In the genomic region with DNA sequence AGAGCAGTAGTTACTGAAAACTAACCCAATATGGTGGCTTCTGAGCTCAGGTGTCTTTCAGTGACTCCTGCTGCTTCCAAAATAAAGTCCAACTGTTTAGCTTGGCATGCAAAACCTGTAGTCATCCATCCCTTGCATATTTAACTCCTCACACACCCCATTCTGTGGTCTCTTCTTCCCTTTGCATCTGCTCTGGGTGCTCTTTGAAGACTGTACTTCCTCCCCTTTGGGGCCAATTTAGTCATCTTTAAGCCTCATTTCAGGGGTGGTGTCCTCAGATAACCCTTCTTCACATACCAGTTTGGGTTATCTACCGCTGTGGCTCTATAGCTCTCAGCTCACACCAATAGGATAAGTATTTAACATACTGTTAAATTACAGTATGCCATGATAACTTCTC, we compare ENCODE assay signal across 15 cellular contexts.
DNase-seq lines count a peak whose midpoint lies in the region; ATAC-seq and TF ChIP-seq lines count a peak whose summit lies in the region.
"Had no signal": no experiment of that assay in that cellular context is flagged by ENCODE, and none has a peak within 500 bp of the region (broad histone marks: within the 10 kb centered on the region; RNA-seq: fewer than 3 reads in every experiment).

No MANE protein-coding gene starts in this region.

- peaks cover 2% of the 10 kb centered on the region for H3K36me3 Mint-ChIP-seq in activated naive CD4-positive, alpha-beta T cell treated with anti-CD3 and anti-CD28 coated beads for 36 hours (ENCODE audit: low read depth)
- H3K36me3 Mint-ChIP-seq in activated naive CD8-positive, alpha-beta T cell treated with anti-CD3 and anti-CD28 coated beads, Interleukin-2, amount 50 U/mL, for 24 hours (ENCODE audit: low read depth): no peaks in the 10 kb centered on the region
- peaks cover 35% of the 10 kb centered on the region for H3K36me3 Mint-ChIP-seq in nephron progenitor cell (ENCODE audit: low read depth)
- H3K36me3 Mint-ChIP-seq: brain had no signal

- CTCF ChIA-PET in activated naive CD4-positive, alpha-beta T cell treated with anti-CD3 and anti-CD28 coated beads for 36 hours (lab: Charles Lee): no interaction called here

- no peaks in the 10 kb centered on the region for H3K27me3 ChIP-seq in skeletal muscle satellite cell (ENCODE audit: control insufficient read depth, insufficient read depth, low read length)

- intact Hi-C loops in activated naive CD4-positive, alpha-beta T cell treated with anti-CD3 and anti-CD28 coated beads for 36 hours (cut with micrococcal nuclease): no loop called here

- H3K27me3 Mint-ChIP-seq in activated naive CD4-positive, alpha-beta T cell treated with anti-CD3 and anti-CD28 coated beads for 36 hours (ENCODE audit: low read depth): no peaks in the 10 kb centered on the region
- H3K27me3 Mint-ChIP-seq in activated naive CD8-positive, alpha-beta T cell treated with anti-CD3 and anti-CD28 coated beads, Interleukin-2, amount 50 U/mL, for 24 hours: no peaks in the 10 kb centered on the region
- peaks cover 3% of the 10 kb centered on the region for H3K27me3 Mint-ChIP-seq in nephron progenitor cell (ENCODE audit: low read depth, poor library complexity)

- DNase-seq in activated naive CD4-positive, alpha-beta T cell treated with anti-CD3 and anti-CD28 coated beads for 36 hours: peak; percentile 15
- no peak for DNase-seq in activated naive CD4-positive, alpha-beta T cell treated with Interleukin-2 at 50 U/mL for 16 hours
- DNase-seq in MV-4-11 (lab: John Stamatoyannopoulos, UW) (peak; percentile 58), activated gamma-delta T cell treated with Interleukin-2 at 50 U/mL for 16 hours (no peak), nephron progenitor cell (no peak)
- no peak for DNase-seq in activated naive CD8-positive, alpha-beta T cell treated with anti-CD3 and anti-CD28 coated beads, Interleukin-2, amount 50 U/mL, for 24 hours
- DNase-seq: effector CD8-positive, alpha-beta T cell; GOT3; islet precursor cell; NCI-H510A treated with DMSO at 0.1 percent for 48 hours; RPMI8226; stimulated activated CD4-positive, alpha-beta T cell treated with anti-CD3 and anti-CD28 coated beads, Interleukin-1b, Interleukin-23, amount 100 ng/mL, for 48 hours had no signal

- peak overlapping the region; percentile 12 for H3K4me3 ChIP-seq in skeletal muscle satellite cell (ENCODE audit: low read length)

- H3K27ac Mint-ChIP-seq in activated naive CD4-positive, alpha-beta T cell treated with anti-CD3 and anti-CD28 coated beads for 36 hours: no peak overlapping the region
- H3K27ac Mint-ChIP-seq in activated naive CD8-positive, alpha-beta T cell treated with anti-CD3 and anti-CD28 coated beads, Interleukin-2, amount 50 U/mL, for 24 hours: no peak overlapping the region
- no peak overlapping the region for H3K27ac Mint-ChIP-seq in nephron progenitor cell
- H3K27ac Mint-ChIP-seq: brain had no signal

- H3K9me3 ChIP-seq in skeletal muscle satellite cell (replicated peaks; ENCODE audit: low read length): no peaks in the 10 kb centered on the region

- peak; percentile 75 for ATAC-seq in activated naive CD8-positive, alpha-beta T cell treated with anti-CD3 and anti-CD28 coated beads, Interleukin-2, amount 50 U/mL, for 24 hours
- ATAC-seq in GM18498 (IDR thresholded peaks at IDR 0.05; ENCODE audit: unreplicated experiment): no peak

- H3K9ac ChIP-seq in skeletal muscle satellite cell (ENCODE audit: low read depth, low read length): no peak overlapping the region

- peaks cover 19% of the 10 kb centered on the region for H3K4me1 ChIP-seq in skeletal muscle satellite cell (ENCODE audit: control insufficient read depth, insufficient read depth, low read length)

- H3K4me2 ChIP-seq in skeletal muscle satellite cell (ENCODE audit: low read length): peak overlapping the region; percentile 24

- no peaks in the 10 kb centered on the region for H3K9me3 Mint-ChIP-seq in activated naive CD4-positive, alpha-beta T cell treated with anti-CD3 and anti-CD28 coated beads for 36 hours
- no peaks in the 10 kb centered on the region for H3K9me3 Mint-ChIP-seq in activated naive CD8-positive, alpha-beta T cell treated with anti-CD3 and anti-CD28 coated beads, Interleukin-2, amount 50 U/mL, for 24 hours
- H3K9me3 Mint-ChIP-seq in nephron progenitor cell: peaks cover 39% of the 10 kb centered on the region

- no peak for TF ChIP-seq CTCF in nephron progenitor cell (IDR thresholded peaks at IDR 0.05)

- H3K4me1 Mint-ChIP-seq in activated naive CD4-positive, alpha-beta T cell treated with anti-CD3 and anti-CD28 coated beads for 36 hours (ENCODE audit: low read depth): peaks cover 42% of the 10 kb centered on the region
- H3K4me1 Mint-ChIP-seq in activated naive CD8-positive, alpha-beta T cell treated with anti-CD3 and anti-CD28 coated beads, Interleukin-2, amount 50 U/mL, for 24 hours: peaks cover 21% of the 10 kb centered on the region
- peaks cover 19% of the 10 kb centered on the region for H3K4me1 Mint-ChIP-seq in nephron progenitor cell

- no peaks in the 10 kb centered on the region for H3K36me3 ChIP-seq in skeletal muscle satellite cell (ENCODE audit: insufficient read depth, low read length)

- no peak overlapping the region for H3K4me3 Mint-ChIP-seq in activated naive CD4-positive, alpha-beta T cell treated with anti-CD3 and anti-CD28 coated beads for 36 hours
- no peak overlapping the region for H3K4me3 Mint-ChIP-seq in activated naive CD8-positive, alpha-beta T cell treated with anti-CD3 and anti-CD28 coated beads, Interleukin-2, amount 50 U/mL, for 24 hours
- H3K4me3 Mint-ChIP-seq in nephron progenitor cell: no peak overlapping the region
- H3K4me3 Mint-ChIP-seq: brain had no signal

Comparison
In these comparisons a context has a peak if more than half of its experiments do, and no peak if none do; other contexts are left out.
1. DNase-seq: peak in activated naive CD4-positive, alpha-beta T cell treated with anti-CD3 and anti-CD28 coated beads for 36 hours (single experiment) and MV-4-11 (single experiment); none in activated naive CD4-positive, alpha-beta T cell treated with Interleukin-2 at 50 U/mL for 16 hours (single experiment), activated naive CD8-positive, alpha-beta T cell treated with anti-CD3 and anti-CD28 coated beads, Interleukin-2, amount 50 U/mL, for 24 hours (single experiment), activated gamma-delta T cell treated with Interleukin-2 at 50 U/mL for 16 hours (single experiment) and nephron progenitor cell (single experiment).